ENCODE assay signal across 12 cellular contexts in genomic region chr10:12849351-12850181, GRCh38.
DNase-seq lines count a peak whose midpoint lies in the region; ATAC-seq and TF ChIP-seq lines count a peak whose summit lies in the region.
"Had no signal": no experiment of that assay in that cellular context is flagged by ENCODE, and none has a peak within 500 bp of the region (broad histone marks: within the 10 kb centered on the region; RNA-seq: fewer than 3 reads in every experiment).

No MANE protein-coding gene starts in this region.

- no peaks in the 10 kb centered on the region for H3K27me3 Mint-ChIP-seq in MCF 10A (ENCODE audit: insufficient read depth, unreplicated experiment)
- peaks cover 3% of the 10 kb centered on the region for H3K27me3 Mint-ChIP-seq in neural crest cell (ENCODE audit: low read depth)
- no peaks in the 10 kb centered on the region; the same call in 1 of the 2 replicates for H3K27me3 Mint-ChIP-seq in H9 (ENCODE audit: low read depth)

- H3K27ac ChIP-seq in H9 (ENCODE audit: insufficient read length, low read depth, low read length), result no peak overlapping the region
- H3K27ac ChIP-seq: pancreas had no signal

- H2BK15ac ChIP-seq in H9 (ENCODE audit: low read depth, low read length), result no peak overlapping the region

- H2AK5ac ChIP-seq in H9 (ENCODE audit: insufficient read length, low read length), result no peak overlapping the region

- no peak overlapping the region for H4K5ac ChIP-seq in H9 (ENCODE audit: insufficient read length, low read depth, low read length)

- intact Hi-C loops in MCF 10A (cut with micrococcal nuclease), result no loop called here

- H3K27me3 ChIP-seq in H9 (ENCODE audit: insufficient read depth, low read length), result no peaks in the 10 kb centered on the region
- H3K27me3 ChIP-seq: pancreas had no signal

- DNase-seq in DMS153 treated with DMSO at 0.1 percent for 48 hours (lab: John Stamatoyannopoulos, UW; ENCODE audit: unreplicated experiment), result peak; percentile 32
- peak; percentile 58 for DNase-seq in NB4 (ENCODE audit: low read depth)
- DNase-seq in MCF 10A (ENCODE audit: unreplicated experiment), result peak; percentile 24
- no peak for DNase-seq in neural crest cell (ENCODE audit: low read depth, low spot score)
- DNase-seq in cerebellum (ENCODE audit: low spot score), result no peak
- DNase-seq in H9, result no peak
- DNase-seq in activated CD4-positive, alpha-beta T cell treated with anti-CD3 and anti-CD28 coated beads for 1 hour, result no peak
- DNase-seq: amniotic stem cell, MV-4-11, pancreas had no signal

- no peak overlapping the region for H2BK120ac ChIP-seq in H9 (ENCODE audit: low read depth, low read length, poor library complexity, severe bottlenecking)

- no peaks in the 10 kb centered on the region for H4K20me1 ChIP-seq in H9 (ENCODE audit: control insufficient read depth, insufficient read depth, insufficient read length)

- H3K79me1 ChIP-seq in H9 (ENCODE audit: insufficient read depth, low read depth, low read length, poor library complexity, severe bottlenecking), result no peaks in the 10 kb centered on the region

- no peak overlapping the region for H4K91ac ChIP-seq in H9 (ENCODE audit: insufficient read length, low read depth, low read length)

- no peak for ATAC-seq in HG02973 (IDR thresholded peaks at IDR 0.05; ENCODE audit: unreplicated experiment)

- H3T11ph ChIP-seq in H9 (ENCODE audit: low read length), result no peak overlapping the region

- POLR2A ChIA-PET in MCF 10A (lab: Yijun Ruan, JAX), result interaction anchor here (0.7 to 0.8 kb wide), 2 partner anchors 12 to 52 kb away, joined by 3 to 5 read pairs; no protein-coding TSS in a partner anchor

- H3K9me3 Mint-ChIP-seq in MCF 10A (ENCODE audit: unreplicated experiment) (no peaks in the 10 kb centered on the region), neural crest cell (peaks cover 8% of the 10 kb centered on the region), H9 (no peaks in the 10 kb centered on the region)

- H3K36me3 Mint-ChIP-seq in MCF 10A (ENCODE audit: insufficient read depth, unreplicated experiment) (no peaks in the 10 kb centered on the region), neural crest cell (ENCODE audit: low read depth) (no peaks in the 10 kb centered on the region), H9 (ENCODE audit: insufficient read depth in 1 of 3, low read depth in 3 of 3) (no peaks in the 10 kb centered on the region; a peak in 1 of 7 replicates)

- no peak overlapping the region for H4K8ac ChIP-seq in H9 (replicated peaks; ENCODE audit: insufficient read length, low read depth, low read length)

- no peak overlapping the region for H2BK5ac ChIP-seq in H9 (ENCODE audit: insufficient read length, low read length)

- CTCF ChIA-PET in MCF 10A (lab: Yijun Ruan, JAX), result interaction anchor here (0.5 to 1.0 kb wide), 2 partner anchors 17 to 53 kb away, joined by 3 to 4 read pairs; no protein-coding TSS in a partner anchor

- TF ChIP-seq CTCF in NB4 (IDR thresholded peaks at IDR 0.05; ENCODE audit: low read depth, low read length), result no peak
- TF ChIP-seq CTCF in MCF 10A (IDR thresholded peaks at IDR 0.05; ENCODE audit: unreplicated experiment), result no peak
- no peak for TF ChIP-seq CTCF in neural crest cell (conservative IDR thresholded peaks at IDR 0.05)
- no peak for TF ChIP-seq CTCF in H9 (conservative IDR thresholded peaks at IDR 0.05)

- H3K4me3 ChIP-seq in NB4 (ENCODE audit: low read depth, low read length), result no peak overlapping the region
- H3K4me3 ChIP-seq: HAP-1, pancreas had no signal

- BruUV-seq in MCF 10A (replicated peaks; lab: Mats Ljungman, UMichigan), result no TSS peak

- H3K23ac ChIP-seq in H9 (ENCODE audit: insufficient read length, low read depth, low read length), result no peak overlapping the region

- no peaks in the 10 kb centered on the region for H3K23me2 ChIP-seq in H9 (ENCODE audit: insufficient read length, low read depth, low read length, poor library complexity, severe bottlenecking)

- no peak overlapping the region for H2BK12ac ChIP-seq in H9 (ENCODE audit: insufficient read length, low read depth, low read length)

- peaks cover 23% of the 10 kb centered on the region for H3K4me1 Mint-ChIP-seq in MCF 10A (ENCODE audit: insufficient read depth, unreplicated experiment)
- peaks cover 7% of the 10 kb centered on the region for H3K4me1 Mint-ChIP-seq in neural crest cell
- H3K4me1 Mint-ChIP-seq in H9, result 0 out of 4 replicates have a peak, but pooled peaks cover 3 to 4% of the 10 kb centered on the region in 2 experiments

- no peak overlapping the region for H3K9ac ChIP-seq in H9 (ENCODE audit: extremely low read depth, insufficient read length, low read length)

- H3K4ac ChIP-seq in H9 (ENCODE audit: low read depth, low read length), result no peak overlapping the region

- H2AFZ ChIP-seq in H9 (ENCODE audit: low read length), result no peak overlapping the region

- no peak overlapping the region for H2BK20ac ChIP-seq in H9 (ENCODE audit: low read depth, low read length, poor library complexity, severe bottlenecking)

- H3K27ac Mint-ChIP-seq in MCF 10A (ENCODE audit: low read depth, unreplicated experiment) (peak overlapping the region; percentile 90), neural crest cell (ENCODE audit: unreplicated experiment) (peak overlapping the region; percentile 50), H9 (no peak overlapping the region; a peak in 1 of 7 replicates)

- H3K4me1 ChIP-seq in H9 (ENCODE audit: insufficient read depth, low read length), result no peaks in the 10 kb centered on the region; the same call in 1 of the 2 replicates
- H3K4me1 ChIP-seq: HAP-1, pancreas had no signal

- no peaks in the 10 kb centered on the region for H3K9me3 ChIP-seq in H9 (ENCODE audit: control insufficient read depth, low read depth, low read length)
- H3K9me3 ChIP-seq: HAP-1, pancreas had no signal

- no peak overlapping the region for H3K56ac ChIP-seq in H9 (ENCODE audit: insufficient read length, low read depth, low read length)

- WGBS in H9 (ENCODE audit: extremely low coverage, insufficient read length, low lambda C conversion rate), result no CpG with 5 or more reads among the region's 20 CpGs

- H3K79me2 ChIP-seq in H9 (ENCODE audit: insufficient read depth, low read length), result no peaks in the 10 kb centered on the region

- no peak overlapping the region for H3K14ac ChIP-seq in H9 (ENCODE audit: insufficient read depth, low read length)

- H3K18ac ChIP-seq in H9 (ENCODE audit: insufficient read length, low read depth, low read length), result no peak overlapping the region

- no peak for TF ChIP-seq POLR2A in NB4 (IDR thresholded peaks at IDR 0.05; ENCODE audit: extremely low read depth, insufficient read length)

- no peak overlapping the region for H3K4me2 ChIP-seq in H9 (ENCODE audit: insufficient read depth, insufficient read length, low read length)

- H3K4me3 Mint-ChIP-seq in MCF 10A (ENCODE audit: unreplicated experiment) (no peak overlapping the region), neural crest cell (no peak overlapping the region), H9 (no peak overlapping the region)

Comparison
In these comparisons a context has a peak if more than half of its experiments do, and no peak if none do; other contexts are left out.
1. DNase-seq: peak in DMS153 treated with DMSO at 0.1 percent for 48 hours (single experiment), NB4 (single experiment) and MCF 10A (single experiment); none in neural crest cell (single experiment), cerebellum (single experiment), H9 (single experiment) and activated CD4-positive, alpha-beta T cell treated with anti-CD3 and anti-CD28 coated beads for 1 hour (single experiment).
2. H3K27ac Mint-ChIP-seq: peak in MCF 10A (single experiment) and neural crest cell (single experiment); none in H9 (0 of 3).